ENCODE assay signal across 18 cellular contexts in genomic region chr7:17617857-17618651, GRCh38.
"Had no signal": no experiment of that assay in that cellular context is flagged by ENCODE, and none has a peak within 500 bp of the region (broad histone marks: within the 10 kb centered on the region; RNA-seq: fewer than 3 reads in every experiment).

No MANE protein-coding gene starts in this region.

- H3K9me3 ChIP-seq: breast epithelium, esophagus squamous epithelium, pancreas, tibial artery had no signal

- H3K36me3 Mint-ChIP-seq: activated CD8-positive, alpha-beta memory T cell treated with anti-CD3 and anti-CD28 coated beads, Interleukin-2, amount 10 ng/mL, durations not matched to agents 7 days and 5 days; activated naive CD8-positive, alpha-beta T cell treated with anti-CD3 and anti-CD28 coated beads, Interleukin-2, amount 10 ng/mL, durations not matched to agents 7 days and 5 days; memory B cell had no signal

- H3K27me3 Mint-ChIP-seq: activated CD8-positive, alpha-beta memory T cell treated with anti-CD3 and anti-CD28 coated beads, Interleukin-2, amount 10 ng/mL, durations not matched to agents 7 days and 5 days; activated naive CD8-positive, alpha-beta T cell treated with anti-CD3 and anti-CD28 coated beads, Interleukin-2, amount 10 ng/mL, durations not matched to agents 7 days and 5 days; memory B cell had no signal

- H3K27me3 ChIP-seq: breast epithelium, dorsolateral prefrontal cortex, esophagus squamous epithelium, pancreas, tibial artery had no signal

- H3K4me1 ChIP-seq: breast epithelium, esophagus squamous epithelium, tibial artery had no signal

- H3K36me3 ChIP-seq: breast epithelium, esophagus squamous epithelium, pancreas, tibial artery had no signal

- H3K4me3 ChIP-seq: breast epithelium, dorsolateral prefrontal cortex, esophagus squamous epithelium, skin epidermis, tibial artery had no signal

- H3K4me1 Mint-ChIP-seq: activated CD8-positive, alpha-beta memory T cell treated with anti-CD3 and anti-CD28 coated beads, Interleukin-2, amount 10 ng/mL, durations not matched to agents 7 days and 5 days; activated naive CD8-positive, alpha-beta T cell treated with anti-CD3 and anti-CD28 coated beads, Interleukin-2, amount 10 ng/mL, durations not matched to agents 7 days and 5 days; neural crest cell had no signal

- H3K4me3 Mint-ChIP-seq: activated CD8-positive, alpha-beta memory T cell treated with anti-CD3 and anti-CD28 coated beads, Interleukin-2, amount 10 ng/mL, durations not matched to agents 7 days and 5 days; activated naive CD8-positive, alpha-beta T cell treated with anti-CD3 and anti-CD28 coated beads, Interleukin-2, amount 10 ng/mL, durations not matched to agents 7 days and 5 days; activated T-cell treated with anti-CD3 and anti-CD28 coated beads, Interleukin-2, amount 50 U/mL, for 24 hours; memory B cell; neural crest cell had no signal

- ATAC-seq: activated CD4-positive, CD25-positive, alpha-beta regulatory T cell treated with anti-CD3 and anti-CD28 coated beads, Interleukin-2, amount 50 U/mL, for 24 hours; activated CD8-positive, alpha-beta memory T cell treated with anti-CD3 and anti-CD28 coated beads, Interleukin-2, amount 10 ng/mL, durations not matched to agents 7 days and 5 days; left cardiac atrium; SK-N-SH treated with all-trans-retinoic acid at 6 μM for 48 hours had no signal

- DNase-seq: activated CD8-positive, alpha-beta memory T cell treated with anti-CD3 and anti-CD28 coated beads, Interleukin-2, amount 10 ng/mL, durations not matched to agents 7 days and 5 days; activated naive CD8-positive, alpha-beta T cell treated with anti-CD3 and anti-CD28 coated beads, Interleukin-2, amount 10 ng/mL, durations not matched to agents 7 days and 5 days; activated T-cell treated with anti-CD3 and anti-CD28 coated beads, Interleukin-2, amount 50 U/mL, for 24 hours; anterior cingulate cortex; dorsolateral prefrontal cortex; esophagus squamous epithelium; foreskin fibroblast; glutamatergic neuron; left cardiac atrium; pancreas; T-helper 2 cell; tibial artery had no signal

- H3K27ac Mint-ChIP-seq: activated CD8-positive, alpha-beta memory T cell treated with anti-CD3 and anti-CD28 coated beads, Interleukin-2, amount 10 ng/mL, durations not matched to agents 7 days and 5 days; activated naive CD8-positive, alpha-beta T cell treated with anti-CD3 and anti-CD28 coated beads, Interleukin-2, amount 10 ng/mL, durations not matched to agents 7 days and 5 days; activated T-cell treated with anti-CD3 and anti-CD28 coated beads, Interleukin-2, amount 50 U/mL, for 24 hours; memory B cell had no signal

- H3K9me3 Mint-ChIP-seq: activated T-cell treated with anti-CD3 and anti-CD28 coated beads, Interleukin-2, amount 50 U/mL, for 24 hours; memory B cell had no signal

- H3K27ac ChIP-seq: breast epithelium, dorsolateral prefrontal cortex, esophagus squamous epithelium, skin epidermis, tibial artery had no signal
